14 cellular contexts compared by ENCODE assay signal in genomic region chr12:32155911-32156585, GRCh38. TPM values are rescaled to one million over a fixed set of nuclear protein-coding genes. Genes with fewer than 3 reads are reported as not detected.
DNase-seq lines count a peak whose midpoint lies in the region; TF ChIP-seq lines count a peak whose summit lies in the region.
"Had no signal": no experiment of that assay in that cellular context is flagged by ENCODE, and none has a peak within 500 bp of the region (broad histone marks: within the 10 kb centered on the region; RNA-seq: fewer than 3 reads in every experiment).

No MANE protein-coding gene starts in this region.

- H4K20me1 ChIP-seq in smooth muscle cell (ENCODE audit: low read depth): peaks cover 9% of the 10 kb centered on the region

- peak overlapping the region; percentile 26 to 89 (median 78) for H3K27ac Mint-ChIP-seq in brain
- no peak overlapping the region for H3K27ac Mint-ChIP-seq in endothelial cell (ENCODE audit: unreplicated experiment)
- H3K27ac Mint-ChIP-seq: activated CD8-positive, alpha-beta T cell treated with anti-CD3 and anti-CD28 coated beads for 36 hours; immature natural killer cell; naive thymus-derived CD8-positive, alpha-beta T cell had no signal

- no peak overlapping the region for H3K9ac ChIP-seq in smooth muscle cell (ENCODE audit: low read depth)

- TF ChIP-seq CTCF in cardiac muscle cell (IDR thresholded peaks at IDR 0.05; ENCODE audit: low read depth, low read length): no peak
- TF ChIP-seq CTCF in brain (conservative IDR thresholded peaks at IDR 0.05): no peak
- no peak for TF ChIP-seq CTCF in smooth muscle cell (IDR thresholded peaks at IDR 0.05; ENCODE audit: borderline replicate concordance, insufficient read depth, poor library complexity, severe bottlenecking)
- no peak for TF ChIP-seq CTCF in endothelial cell (IDR thresholded peaks at IDR 0.05; ENCODE audit: unreplicated experiment)

- H3K36me3 ChIP-seq in cardiac muscle cell (no peaks in the 10 kb centered on the region), smooth muscle cell (ENCODE audit: low read depth) (no peaks in the 10 kb centered on the region)
- H3K36me3 ChIP-seq: adrenal gland had no signal

- H3K27me3 Mint-ChIP-seq in brain (no peaks in the 10 kb centered on the region), endothelial cell (ENCODE audit: unreplicated experiment) (no peaks in the 10 kb centered on the region)
- H3K27me3 Mint-ChIP-seq: activated CD8-positive, alpha-beta T cell treated with anti-CD3 and anti-CD28 coated beads for 36 hours; naive thymus-derived CD8-positive, alpha-beta T cell had no signal

- DNase-seq in cardiac muscle cell (ENCODE audit: low read depth in 1 of 2, low spot score in 1 of 2) (peak in 1 of 2 donors; percentile 30), cardiac septum (ENCODE audit: low spot score) (no peak), NCI-H345 treated with DMSO at 0.1 percent for 48 hours (lab: John Stamatoyannopoulos, UW; ENCODE audit: unreplicated experiment) (peak; percentile 13), EL (no peak), HCEC 1CT (no peak), smooth muscle cell (lab: John Stamatoyannopoulos, UW; ENCODE audit: unreplicated experiment) (no peak), endothelial cell (ENCODE audit: low spot score) (no peak)
- DNase-seq: activated CD8-positive, alpha-beta T cell treated with anti-CD3 and anti-CD28 coated beads for 36 hours; adrenal gland; Caco-2; immature natural killer cell; naive thymus-derived CD8-positive, alpha-beta T cell; NCI-H1048 had no signal

- peaks cover 26% of the 10 kb centered on the region for H3K4me1 ChIP-seq in cardiac muscle cell (ENCODE audit: low read depth)
- no peaks in the 10 kb centered on the region for H3K4me1 ChIP-seq in smooth muscle cell (ENCODE audit: low read depth)
- H3K4me1 ChIP-seq: adrenal gland, Caco-2 had no signal

- H3K27ac ChIP-seq in cardiac muscle cell (peak overlapping the region; percentile 58), smooth muscle cell (ENCODE audit: low read depth) (no peak overlapping the region)
- H3K27ac ChIP-seq: adrenal gland had no signal

- intact Hi-C loops in cardiac septum (cut with DNase I): no loop called here

- H3K4me2 ChIP-seq in smooth muscle cell: no peak overlapping the region

- 88% methylated on average over 5 of the region's 5 CpGs for WGBS in smooth muscle cell (ENCODE audit: low lambda C conversion rate)

- H3K36me3 Mint-ChIP-seq in brain: peaks cover 25% of the 10 kb centered on the region
- peaks cover 4% of the 10 kb centered on the region for H3K36me3 Mint-ChIP-seq in endothelial cell (ENCODE audit: low read depth, unreplicated experiment)

- H2AFZ ChIP-seq in smooth muscle cell (ENCODE audit: low read depth): no peak overlapping the region

- no peaks in the 10 kb centered on the region for H3K9me3 ChIP-seq in cardiac muscle cell (ENCODE audit: low read depth)
- no peaks in the 10 kb centered on the region for H3K9me3 ChIP-seq in smooth muscle cell (replicated peaks; ENCODE audit: low read depth)
- H3K9me3 ChIP-seq: adrenal gland, Caco-2 had no signal

- no peaks in the 10 kb centered on the region for H3K9me3 Mint-ChIP-seq in brain
- H3K9me3 Mint-ChIP-seq in endothelial cell (ENCODE audit: unreplicated experiment): no peaks in the 10 kb centered on the region
- H3K9me3 Mint-ChIP-seq: activated CD8-positive, alpha-beta T cell treated with anti-CD3 and anti-CD28 coated beads for 36 hours; immature natural killer cell; naive thymus-derived CD8-positive, alpha-beta T cell had no signal

- H3K4me3 Mint-ChIP-seq in brain (peak overlapping the region in 4 of 5 experiments; percentile 5 to 67 (median 64)), endothelial cell (ENCODE audit: unreplicated experiment) (no peak overlapping the region)
- H3K4me3 Mint-ChIP-seq: activated CD8-positive, alpha-beta T cell treated with anti-CD3 and anti-CD28 coated beads for 36 hours; immature natural killer cell; naive thymus-derived CD8-positive, alpha-beta T cell had no signal

- H3K4me3 ChIP-seq in cardiac muscle cell (no peak overlapping the region), smooth muscle cell (no peak overlapping the region)
- H3K4me3 ChIP-seq: adrenal gland had no signal

- H3K27me3 ChIP-seq in cardiac muscle cell: no peaks in the 10 kb centered on the region
- H3K27me3 ChIP-seq in smooth muscle cell (ENCODE audit: low read depth): no peaks in the 10 kb centered on the region
- H3K27me3 ChIP-seq: adrenal gland had no signal

- H3F3A ChIP-seq in smooth muscle cell (ENCODE audit: low read depth): no peaks in the 10 kb centered on the region

- H3K4me1 Mint-ChIP-seq in brain (peaks cover 75% of the 10 kb centered on the region), endothelial cell (ENCODE audit: unreplicated experiment) (no peaks in the 10 kb centered on the region)

- no peaks in the 10 kb centered on the region for H3K79me2 ChIP-seq in smooth muscle cell (ENCODE audit: low read depth)

RNA-seq across cellular contexts. Expression of gene BICD1, which starts 49.4 kb away (rescaled TPM):
- total RNA-seq in cardiac muscle cell: 9.7 and 16.6 TPM in 2 replicates
- polyA plus RNA-seq in cardiac muscle cell: 13.3 and 26.6 TPM in 2 replicates
- total RNA-seq in cardiac septum: 19.8 TPM
- polyA plus RNA-seq in brain (ENCODE audit: insufficient read depth, low read depth, low replicate concordance): 5.5 TPM
- 11.5 and 13.0 TPM in 2 replicates for total RNA-seq in smooth muscle cell
- 6.5 TPM in 2 replicates for polyA plus RNA-seq in smooth muscle cell
- 87.9 TPM for total RNA-seq in endothelial cell (ENCODE audit: unreplicated experiment)
